Comparison of ENCODE assay signal across 21 cellular contexts in the genomic region with DNA sequence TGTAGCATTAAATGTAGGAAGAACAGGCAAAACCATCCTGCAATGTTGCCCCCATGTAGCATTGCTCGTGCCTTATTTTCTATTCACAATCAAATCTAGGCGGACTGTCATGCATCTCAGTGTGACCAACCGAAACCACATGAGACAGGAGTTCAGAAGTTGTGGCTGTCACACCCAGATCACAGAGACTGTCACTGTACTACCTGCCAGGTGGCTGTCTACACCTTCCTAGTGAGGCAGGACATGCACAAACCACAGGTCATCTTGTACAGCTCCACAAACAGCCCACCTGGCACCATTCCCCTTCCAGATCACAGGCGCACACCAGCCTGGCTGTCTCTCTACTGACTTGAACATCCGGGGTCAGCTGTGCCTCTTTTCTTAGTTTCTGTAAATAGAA.
"Had no signal": no experiment of that assay in that cellular context is flagged by ENCODE, and none has a peak within 500 bp of the region (broad histone marks: within the 10 kb centered on the region; RNA-seq: fewer than 3 reads in every experiment).

No MANE protein-coding gene starts in this region.

- ATAC-seq: Panc1, PC-3, Right ventricle myocardium inferior, SK-N-SH treated with all-trans-retinoic acid at 6 μM for 48 hours had no signal

- H3K9me3 ChIP-seq: SJCRH30 had no signal

- H3K27me3 ChIP-seq: SJCRH30 had no signal

- H3K4me3 ChIP-seq: SJCRH30 had no signal

- H3K36me3 ChIP-seq: SJCRH30 had no signal

- H3K27ac ChIP-seq: SJCRH30 had no signal

- DNase-seq: KBM-7; MV-4-11; NCI-H1048; NCI-H1105; NCI-H1417; NCI-H1436 treated with DMSO at 0.1 percent for 48 hours; NCI-H1694; NCI-H187 treated with DMSO at 0.1 percent for 48 hours; NCI-H2029 treated with DMSO at 0.1 percent for 48 hours; NCI-H345; NCI-H446 treated with DMSO at 0.1 percent for 48 hours; NCI-H510A treated with DMSO at 0.1 percent for 48 hours; NCI-H526; NCI-H82; NK-92 treated with Interleukin-12 subunit alpha and Interleukin-12 subunit beta, amount 100 ng/mL, for 24 hours; PC-3; SHP77 treated with DMSO at 0.1 percent for 48 hours; SJCRH30 had no signal

- H3K4me1 ChIP-seq: SJCRH30 had no signal
